ENCODE assay signal across 17 cellular contexts in the genomic region with DNA sequence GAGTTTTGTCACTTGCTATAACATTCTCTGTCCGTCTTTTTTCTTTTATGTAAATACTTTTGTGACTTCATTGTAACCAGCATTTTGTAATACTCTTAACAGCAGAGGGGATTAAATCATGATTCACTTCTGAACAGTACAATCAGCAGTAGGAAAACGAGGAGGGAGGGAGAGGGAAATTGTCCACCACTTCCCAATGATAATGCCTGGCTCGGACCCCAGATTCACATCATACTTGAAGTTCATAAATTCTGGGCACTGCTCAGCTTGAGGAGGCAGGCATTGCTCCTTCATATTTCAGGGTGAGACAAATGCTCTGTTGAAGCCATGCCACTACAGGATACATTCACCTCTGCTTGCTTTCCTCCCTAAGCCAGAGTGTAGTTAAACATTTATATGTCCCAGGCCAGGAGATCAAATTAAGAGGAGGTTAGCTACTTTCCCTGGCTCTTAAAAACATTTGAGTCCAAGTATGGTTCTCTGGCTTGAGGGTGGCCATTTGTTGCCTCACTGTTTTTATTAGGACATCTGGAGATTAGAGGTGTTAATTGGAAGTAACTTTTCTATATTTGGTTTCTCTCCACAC.
DNase-seq lines count a peak whose midpoint lies in the region; ATAC-seq and TF ChIP-seq lines count a peak whose summit lies in the region.
"Had no signal": no experiment of that assay in that cellular context is flagged by ENCODE, and none has a peak within 500 bp of the region (broad histone marks: within the 10 kb centered on the region; RNA-seq: fewer than 3 reads in every experiment).

No MANE protein-coding gene starts in this region.

- H3K9me3 Mint-ChIP-seq in mesothelial cell of epicardium = peaks cover 8% of the 10 kb centered on the region
- H3K9me3 Mint-ChIP-seq: CD8-positive, alpha-beta memory T cell had no signal

- peaks cover 51% of the 10 kb centered on the region for H3K4me1 Mint-ChIP-seq in mesothelial cell of epicardium
- H3K4me1 Mint-ChIP-seq: CD8-positive, alpha-beta memory T cell had no signal

- no peak overlapping the region for H3K4me3 Mint-ChIP-seq in mesothelial cell of epicardium
- H3K4me3 Mint-ChIP-seq: CD8-positive, alpha-beta memory T cell had no signal

- peak overlapping the region; percentile 54 for H3K27ac Mint-ChIP-seq in mesothelial cell of epicardium

- TF ChIP-seq CTCF in fibroblast of the aortic adventitia (IDR thresholded peaks at IDR 0.05; ENCODE audit: insufficient read depth, low read length) = no peak
- TF ChIP-seq CTCF in mesothelial cell of epicardium (IDR thresholded peaks at IDR 0.05; ENCODE audit: unreplicated experiment) = no peak

- DNase-seq in NCI-H446 treated with DMSO at 0.1 percent for 48 hours (lab: John Stamatoyannopoulos, UW) (peak; percentile 20), astrocyte of the hippocampus (ENCODE audit: low read depth, low spot score) (peak; percentile 35), fibroblast of the aortic adventitia (ENCODE audit: low read depth) (peak; percentile 85), mesothelial cell of epicardium (ENCODE audit: low spot score in 2 of 2, unreplicated experiment in 2 of 2) (no peak), glomerular visceral epithelial cell (ENCODE audit: extremely low spot score) (no peak), hippocampal formation (lab: John Stamatoyannopoulos, UW) (no peak)
- DNase-seq: CD8-positive, alpha-beta memory T cell; GF-D8; KBM-7; NCI-H1048; NCI-H187; NCI-H510A; OCI-M1; RPMI8226 had no signal

- ATAC-seq in HG03108 (IDR thresholded peaks at IDR 0.05; ENCODE audit: unreplicated experiment) = no peak
- ATAC-seq: HCT116 had no signal

- peaks cover 19% of the 10 kb centered on the region for H3K36me3 Mint-ChIP-seq in mesothelial cell of epicardium

- H3K4me3 ChIP-seq in fibroblast of the aortic adventitia (ENCODE audit: low read depth, low read length) = no peak overlapping the region
- H3K4me3 ChIP-seq: BLaER1 had no signal

- H3K27me3 Mint-ChIP-seq in mesothelial cell of epicardium (ENCODE audit: low read depth) = no peaks in the 10 kb centered on the region
- H3K27me3 Mint-ChIP-seq: CD8-positive, alpha-beta memory T cell had no signal

Comparison
In these comparisons a context has a peak if more than half of its experiments do, and no peak if none do; other contexts are left out.
1. DNase-seq: peak in NCI-H446 treated with DMSO at 0.1 percent for 48 hours (single experiment), astrocyte of the hippocampus (single experiment) and fibroblast of the aortic adventitia (single experiment); none in mesothelial cell of epicardium (0 of 2), glomerular visceral epithelial cell (single experiment) and hippocampal formation (0 of 2).